ENCODE assay signal across 21 cellular contexts in genomic region chr2:182591774-182592173, GRCh38.
DNase-seq lines count a peak whose midpoint lies in the region; ATAC-seq, FAIRE-seq and TF ChIP-seq lines count a peak whose summit lies in the region.
"Had no signal": no experiment of that assay in that cellular context is flagged by ENCODE, and none has a peak within 500 bp of the region (broad histone marks: within the 10 kb centered on the region; RNA-seq: fewer than 3 reads in every experiment).

No MANE protein-coding gene starts in this region.

- no peaks in the 10 kb centered on the region for H3K79me1 ChIP-seq in IMR-90 (ENCODE audit: low read depth in 1 of 2, low read length in 2 of 2)

- H3K4ac ChIP-seq in IMR-90 (ENCODE audit: low read depth, low read length), result no peak overlapping the region

- H4K8ac ChIP-seq in IMR-90 (ENCODE audit: low read depth in 2 of 2, low read length in 2 of 2), result no peak overlapping the region

- in situ Hi-C loops in IMR-90 (cut with MboI; ENCODE audit: low sequenced_read_pairs), result no loop called here
- in situ Hi-C loops in GM12878 (cut with MboI), result no loop called here

- CTCF ChIA-PET in IMR-90 (lab: Yijun Ruan, JAX), result interaction anchor here (1.0 kb wide), 1 partner anchor 56 kb away, joined by 3 read pairs; no protein-coding TSS in a partner anchor
- CTCF ChIA-PET in GM12878 (lab: Yijun Ruan, JAX), result interaction anchor here (0.9 to 1.1 kb wide), 2 partner anchors 57 to 66 kb away, joined by 3 to 4 read pairs; no protein-coding TSS in a partner anchor
- CTCF ChIA-PET in CD4-positive, alpha-beta memory T cell (lab: Charles Lee; ENCODE audit: partially characterized antibody), result no interaction called here

- H3K9me1 ChIP-seq in IMR-90 (ENCODE audit: insufficient read depth, low read length), result no peaks in the 10 kb centered on the region

- peaks cover 63% of the 10 kb centered on the region for H3K4me1 Mint-ChIP-seq in GM23338
- H3K4me1 Mint-ChIP-seq in CD4-positive, alpha-beta memory T cell, result no peaks in the 10 kb centered on the region
- H3K4me1 Mint-ChIP-seq: B cell; CD8-positive, alpha-beta memory T cell had no signal

- TF ChIP-seq RAD21 in IMR-90 (IDR thresholded peaks at IDR 0.05; ENCODE audit: low read length) (no peak), GM12878 (IDR thresholded peaks at IDR 0.05; ENCODE audit: insufficient read depth, low read depth, low read length) (no peak)

- peaks cover 2% of the 10 kb centered on the region for H3K27me3 Mint-ChIP-seq in GM23338 (ENCODE audit: insufficient read depth, low read depth, poor library complexity)
- H3K27me3 Mint-ChIP-seq in CD4-positive, alpha-beta memory T cell, result peaks cover 6 to 11% of the 10 kb centered on the region in 2 donors

- no peak overlapping the region for H3K27ac Mint-ChIP-seq in GM23338
- no peak overlapping the region for H3K27ac Mint-ChIP-seq in CD4-positive, alpha-beta memory T cell
- H3K27ac Mint-ChIP-seq: B cell; CD8-positive, alpha-beta memory T cell had no signal

- H3K4me1 ChIP-seq in GM23338 (ENCODE audit: insufficient read depth), result peaks cover 50% of the 10 kb centered on the region
- peaks cover 10% of the 10 kb centered on the region for H3K4me1 ChIP-seq in IMR-90 (ENCODE audit: control insufficient read depth, insufficient read depth, low read length)
- no peaks in the 10 kb centered on the region for H3K4me1 ChIP-seq in GM12878 (ENCODE audit: control insufficient read depth, insufficient read depth, low read length)
- H3K4me1 ChIP-seq in Karpas-422 (ENCODE audit: low read length), result no peaks in the 10 kb centered on the region
- no peaks in the 10 kb centered on the region for H3K4me1 ChIP-seq in CD4-positive, alpha-beta memory T cell (ENCODE audit: insufficient read depth, low read length)

- TF ChIP-seq CTCF in GM23338 (conservative IDR thresholded peaks at IDR 0.05; ENCODE audit: low read depth in 2 of 2), result no peak
- TF ChIP-seq CTCF in IMR-90 (conservative IDR thresholded peaks at IDR 0.05; ENCODE audit: low read depth, low read length), result no peak
- no peak for TF ChIP-seq CTCF in GM12878 (IDR thresholded peaks at IDR 0.05 in 2 of 3, conservative IDR thresholded peaks at IDR 0.05 in 1 of 3; ENCODE audit: control insufficient read depth in 2 of 3, extremely low read depth in 1 of 3, insufficient read depth in 1 of 3, low read depth in 3 of 3, low read length in 3 of 3)

- peak; percentile 18 for DNase-seq in GM23338 (ENCODE audit: low spot score)
- DNase-seq in IMR-90, result no peak
- no peak for DNase-seq in GM12878 (ENCODE audit: low read depth, low spot score)
- peak; percentile 24 for DNase-seq in iPS-NIHi11 (ENCODE audit: low spot score)
- DNase-seq in Karpas-422, result no peak
- DNase-seq in CD4-positive, alpha-beta memory T cell, result no peak
- DNase-seq: CD8-positive, alpha-beta memory T cell; COR-L47; DMS 273 treated with DMSO at 0.1 percent for 48 hours; DMS53; GM23248; H7 had no signal

- H3K14ac ChIP-seq in IMR-90 (replicated peaks; ENCODE audit: low read depth, low read length), result no peak overlapping the region

- POLR2A ChIA-PET in IMR-90 (lab: Charles Lee; ENCODE audit: unreplicated experiment) (no interaction called here), GM12878 (lab: Charles Lee) (no interaction called here)
- POLR2A ChIA-PET in CD4-positive, alpha-beta memory T cell (lab: Charles Lee; ENCODE audit: partially characterized antibody), result no interaction called here

- no peak overlapping the region for H2BK5ac ChIP-seq in IMR-90 (ENCODE audit: low read depth, low read length, poor library complexity, severe bottlenecking)

- H2AFZ ChIP-seq in GM23338, result no peak overlapping the region
- no peak overlapping the region for H2AFZ ChIP-seq in IMR-90 (replicated peaks; ENCODE audit: low read length, poor library complexity)
- no peak overlapping the region for H2AFZ ChIP-seq in GM12878 (ENCODE audit: control insufficient read depth, low read depth, low read length)
- H2AFZ ChIP-seq in Karpas-422 (ENCODE audit: low read length), result no peak overlapping the region
- H2AFZ ChIP-seq: GM23248 had no signal

- H3K56ac ChIP-seq in IMR-90 (ENCODE audit: extremely low read depth, insufficient read depth, low read length), result no peak overlapping the region

- no peak overlapping the region for H2BK120ac ChIP-seq in IMR-90 (ENCODE audit: low read depth, low read length)

- H2BK15ac ChIP-seq in IMR-90 (ENCODE audit: low read depth, low read length), result no peak overlapping the region; the same call in 2 of the 3 replicates

- RAD21 ChIA-PET in GM12878 (lab: Charles Lee; ENCODE audit: unreplicated experiment), result no interaction called here

- H3K9ac ChIP-seq in IMR-90 (ENCODE audit: low read depth, low read length), result no peak overlapping the region
- H3K9ac ChIP-seq in GM12878 (ENCODE audit: control insufficient read depth, insufficient read depth, low read length), result no peak overlapping the region
- H3K9ac ChIP-seq in Karpas-422 (ENCODE audit: low read length), result no peak overlapping the region
- H3K9ac ChIP-seq: BLaER1 treated with 17β-estradiol and CSF1 and Interleukin-3, amounts not matched to agents 10 nM and 100 nM; GM23248 had no signal

- no peaks in the 10 kb centered on the region for H3K9me2 ChIP-seq in GM23338 (ENCODE audit: insufficient read depth)
- H3K9me2 ChIP-seq in Karpas-422 (replicated peaks; ENCODE audit: insufficient read depth, low read length), result no peaks in the 10 kb centered on the region

- dilution Hi-C loops in IMR-90 (cut with HindIII; ENCODE audit: low sequenced_read_pairs, unreplicated experiment), result no loop called here

- no peaks in the 10 kb centered on the region for H3K27me3 ChIP-seq in GM23338 (ENCODE audit: insufficient read depth)
- no peaks in the 10 kb centered on the region for H3K27me3 ChIP-seq in IMR-90 (ENCODE audit: control insufficient read depth, insufficient read depth, low read length)
- no peaks in the 10 kb centered on the region for H3K27me3 ChIP-seq in GM12878 (replicated peaks in 1 of 2; ENCODE audit: control insufficient read depth in 2 of 2, insufficient read depth in 2 of 2, low read length in 1 of 2)
- H3K27me3 ChIP-seq in Karpas-422 (ENCODE audit: low read length), result no peaks in the 10 kb centered on the region
- H3K27me3 ChIP-seq in CD4-positive, alpha-beta memory T cell (ENCODE audit: insufficient read depth, low read length), result no peaks in the 10 kb centered on the region
- H3K27me3 ChIP-seq: BLaER1 treated with 17β-estradiol and CSF1 and Interleukin-3, amounts not matched to agents 10 nM and 100 nM had no signal

- H3K4me2 ChIP-seq in GM23338 (peak overlapping the region; percentile 70), IMR-90 (ENCODE audit: low read depth, low read length) (no peak overlapping the region), GM12878 (ENCODE audit: control insufficient read depth, insufficient read depth) (no peak overlapping the region), Karpas-422 (ENCODE audit: low read depth, low read length, poor library complexity, severe bottlenecking) (no peak overlapping the region)
- H3K4me2 ChIP-seq: A549; BLaER1 treated with 17β-estradiol and CSF1 and Interleukin-3, amounts not matched to agents 10 nM and 100 nM had no signal

- no CpG with 5 or more reads among the region's 1 CpG for WGBS in IMR-90 (ENCODE audit: extremely low coverage in 2 of 2, insufficient read length in 1 of 2), 2 experiments
- WGBS in GM12878 (ENCODE audit: insufficient coverage, insufficient replicate concordance, low lambda C conversion rate, missing lambda C conversion rate), result 0% methylated on average over 1 of the region's 1 CpG

- no peak overlapping the region for H3K23ac ChIP-seq in IMR-90 (ENCODE audit: low read depth, low read length)

- intact Hi-C loops in IMR-90 (cut with micrococcal nuclease) (loop anchor here (10.0 kb wide), 1 partner anchor 443 kb away; the partner anchor contains the start of gene NCKAP1), GM12878 (cut with micrococcal nuclease; ENCODE audit: unreplicated experiment) (no loop called here)
- intact Hi-C loops in CD4-positive, alpha-beta memory T cell (cut with micrococcal nuclease), result no loop called here

- no peak overlapping the region for H2AK9ac ChIP-seq in IMR-90 (replicated peaks; ENCODE audit: low read depth, low read length, poor library complexity)

- H3K27ac ChIP-seq in GM23338 (ENCODE audit: low read depth) (no peak overlapping the region), IMR-90 (ENCODE audit: insufficient read depth, low read length) (no peak overlapping the region), GM12878 (ENCODE audit: control insufficient read depth, insufficient read depth) (no peak overlapping the region), Karpas-422 (ENCODE audit: low read length) (no peak overlapping the region)
- H3K27ac ChIP-seq in CD4-positive, alpha-beta memory T cell (ENCODE audit: low read depth, low read length), result no peak overlapping the region
- H3K27ac ChIP-seq: 22Rv1; A549; BLaER1 treated with 17β-estradiol and CSF1 and Interleukin-3, amounts not matched to agents 10 nM and 100 nM; GM23248 had no signal

- FAIRE-seq in GM12878 (lab: Jason Lieb, UNC), result no peak
- FAIRE-seq: A549, G401.6, GM12892, GM18507, K562 had no signal

- H4K20me1 ChIP-seq in GM23338 (replicated peaks; ENCODE audit: insufficient read depth) (no peaks in the 10 kb centered on the region), IMR-90 (ENCODE audit: insufficient read depth, low read length) (no peaks in the 10 kb centered on the region), GM12878 (ENCODE audit: control insufficient read depth, insufficient read depth) (no peaks in the 10 kb centered on the region), Karpas-422 (ENCODE audit: insufficient read depth, low read depth, low read length) (no peaks in the 10 kb centered on the region)
- H4K20me1 ChIP-seq: BLaER1 treated with 17β-estradiol and CSF1 and Interleukin-3, amounts not matched to agents 10 nM and 100 nM had no signal

- H2AK5ac ChIP-seq in IMR-90 (ENCODE audit: low read depth, low read length), result no peak overlapping the region

- H3K18ac ChIP-seq in IMR-90 (ENCODE audit: low read depth, low read length), result no peak overlapping the region

- no peaks in the 10 kb centered on the region for H3K36me3 Mint-ChIP-seq in GM23338 (ENCODE audit: low read depth)
- no peaks in the 10 kb centered on the region for H3K36me3 Mint-ChIP-seq in CD4-positive, alpha-beta memory T cell
- H3K36me3 Mint-ChIP-seq: CD8-positive, alpha-beta memory T cell had no signal

- no peaks in the 10 kb centered on the region for H3K9me3 Mint-ChIP-seq in GM23338
- no peaks in the 10 kb centered on the region for H3K9me3 Mint-ChIP-seq in CD4-positive, alpha-beta memory T cell
- H3K9me3 Mint-ChIP-seq: CD8-positive, alpha-beta memory T cell had no signal

- H4K91ac ChIP-seq in IMR-90 (ENCODE audit: insufficient read depth, low read depth, low read length), result no peak overlapping the region

- ATAC-seq in GM23338, result peak; percentile 81
- ATAC-seq in IMR-90 (ENCODE audit: low read depth), result no peak
- peak; percentile 52; the same call in 2 of the 3 replicates for ATAC-seq in GM12878
- ATAC-seq in HG02571 (IDR thresholded peaks at IDR 0.05; ENCODE audit: unreplicated experiment), result no peak
- ATAC-seq: A549, K562 had no signal

- SMC1A ChIA-PET in GM12878 (lab: Charles Lee; ENCODE audit: uncharacterized antibody, unreplicated experiment), result interaction anchor here (1.4 kb wide), 1 partner anchor 56 kb away, joined by 3 read pairs; no protein-coding TSS in a partner anchor

- no peaks in the 10 kb centered on the region for H3K79me2 ChIP-seq in GM23338 (replicated peaks; ENCODE audit: insufficient read depth)
- no peaks in the 10 kb centered on the region for H3K79me2 ChIP-seq in GM12878 (ENCODE audit: control insufficient read depth, insufficient read depth, low read length)
- no peaks in the 10 kb centered on the region for H3K79me2 ChIP-seq in Karpas-422 (ENCODE audit: low read length)

- TF ChIP-seq EP300 in GM12878 (IDR thresholded peaks at IDR 0.05; ENCODE audit: borderline replicate concordance in 1 of 2, control insufficient read depth in 1 of 2, low read depth in 2 of 2, low read length in 2 of 2), result no peak

- H2BK20ac ChIP-seq in IMR-90 (ENCODE audit: low read depth, low read length), result peak overlapping the region; percentile 57; the same call in 1 of the 2 replicates

- no peaks in the 10 kb centered on the region for H3F3A ChIP-seq in GM23338 (replicated peaks; ENCODE audit: low read depth)

- H3K36me3 ChIP-seq in GM23338 (ENCODE audit: insufficient read depth) (no peaks in the 10 kb centered on the region), IMR-90 (ENCODE audit: control insufficient read depth, insufficient read depth, low read length) (no peaks in the 10 kb centered on the region), GM12878 (ENCODE audit: control insufficient read depth in 2 of 2, insufficient read depth in 2 of 2, low read length in 1 of 2) (no peaks in the 10 kb centered on the region), Karpas-422 (ENCODE audit: insufficient read depth, low read length) (no peaks in the 10 kb centered on the region)
- H3K36me3 ChIP-seq in CD4-positive, alpha-beta memory T cell (ENCODE audit: insufficient read depth, low read length), result no peaks in the 10 kb centered on the region
- H3K36me3 ChIP-seq: BLaER1 treated with 17β-estradiol and CSF1 and Interleukin-3, amounts not matched to agents 10 nM and 100 nM had no signal

- H3K4me3 ChIP-seq in GM23338 (peak overlapping the region; percentile 34), IMR-90 (ENCODE audit: insufficient read depth, low read depth, low read length) (no peak overlapping the region), GM12878 (no peak overlapping the region), Karpas-422 (ENCODE audit: low read length) (no peak overlapping the region)
- no peak overlapping the region for H3K4me3 ChIP-seq in CD4-positive, alpha-beta memory T cell (ENCODE audit: low read length in 2 of 2)
- H3K4me3 ChIP-seq: A549; BLaER1 treated with 17β-estradiol and CSF1 and Interleukin-3, amounts not matched to agents 10 nM and 100 nM; GM23248; K562 had no signal

- peak overlapping the region; percentile 25; the same call in 1 of the 3 replicates for H3K4me3 Mint-ChIP-seq in GM23338
- H3K4me3 Mint-ChIP-seq in CD4-positive, alpha-beta memory T cell, result no peak overlapping the region
- H3K4me3 Mint-ChIP-seq: B cell; CD8-positive, alpha-beta memory T cell had no signal

- TF ChIP-seq POLR2A in IMR-90 (IDR thresholded peaks at IDR 0.05; ENCODE audit: low read depth, low read length) (no peak), GM12878 (IDR thresholded peaks at IDR 0.05; ENCODE audit: low read depth, low read length) (no peak)

- BruUV-seq in IMR-90 (replicated peaks; lab: Mats Ljungman, UMichigan), result no TSS peak
- BruUV-seq in GM12878 (replicated peaks; lab: Mats Ljungman, UMichigan), result no TSS peak

- H3K9me3 ChIP-seq in IMR-90 (ENCODE audit: control insufficient read depth, insufficient read depth, low read length), result no peaks in the 10 kb centered on the region
- H3K9me3 ChIP-seq in GM12878 (replicated peaks; ENCODE audit: control insufficient read depth, insufficient read depth, low read length), result no peaks in the 10 kb centered on the region
- H3K9me3 ChIP-seq in Karpas-422 (ENCODE audit: low read length), result no peaks in the 10 kb centered on the region
- no peaks in the 10 kb centered on the region for H3K9me3 ChIP-seq in CD4-positive, alpha-beta memory T cell (ENCODE audit: control insufficient read depth in 1 of 2, low read length in 2 of 2)
- H3K9me3 ChIP-seq: A549; BLaER1 treated with 17β-estradiol and CSF1 and Interleukin-3, amounts not matched to agents 10 nM and 100 nM had no signal

- no peak overlapping the region for H4K5ac ChIP-seq in IMR-90 (ENCODE audit: low read depth, low read length)

Comparison
In these comparisons a context has a peak if more than half of its experiments do, and no peak if none do; other contexts are left out.
1. ATAC-seq: peak in GM23338 (single experiment) and GM12878 (single experiment); none in IMR-90 (single experiment) and HG02571 (single experiment).
2. DNase-seq: peak in GM23338 (single experiment) and iPS-NIHi11 (single experiment); none in IMR-90 (single experiment), GM12878 (single experiment), Karpas-422 (single experiment) and CD4-positive, alpha-beta memory T cell (0 of 5).